In genomic region chr18:77053616-77054287, GRCh38 we compare ENCODE assay signal across 10 cellular contexts.
A peak's percentile ranks its signal among the peaks of the same experiment; 100 is the strongest.
DNase-seq lines count a peak whose midpoint lies in the region; ATAC-seq lines count a peak whose summit lies in the region.
"Had no signal": no experiment of that assay in that cellular context is flagged by ENCODE, and none has a peak within 500 bp of the region (broad histone marks: within the 10 kb centered on the region; RNA-seq: fewer than 3 reads in every experiment).

No MANE protein-coding gene starts in this region.

- WGBS in neuronal stem cell (ENCODE audit: extremely low coverage in 2 of 2, insufficient read length in 2 of 2, insufficient replicate concordance in 1 of 2), 2 donors = no CpG with 5 or more reads among the region's 18 CpGs

- H3K27ac ChIP-seq in cingulate gyrus (ENCODE audit: low read depth, low read length) (peak overlapping the region; percentile 92), neuronal stem cell (replicated peaks; ENCODE audit: low read length) (no peak overlapping the region)

- no peak overlapping the region for H3K4me3 ChIP-seq in neuronal stem cell (ENCODE audit: low read length in 2 of 2)
- H3K4me3 ChIP-seq: K562 had no signal

- H2BK15ac ChIP-seq in neuronal stem cell (ENCODE audit: low read length) = no peak overlapping the region

- H3K18ac ChIP-seq in neuronal stem cell (ENCODE audit: low read length) = peak overlapping the region; percentile 51

- H3K4ac ChIP-seq in neuronal stem cell (ENCODE audit: low read length) = no peak overlapping the region

- H3K27me3 ChIP-seq in neuronal stem cell (ENCODE audit: control insufficient read depth in 3 of 3, insufficient read depth in 3 of 3, low read depth in 1 of 3, low read length in 3 of 3) = peaks cover 0 to 3% (median 0%) of the 10 kb centered on the region in 3 experiments

- peaks cover 6% of the 10 kb centered on the region for H3K36me3 Mint-ChIP-seq in stimulated activated naive CD8-positive, alpha-beta T cell treated with anti-CD3 and anti-CD28 coated beads, Interleukin-15, Interleukin-2, amounts not matched to agents 100 ng/mL and 50 ng/mL, for 24 hours (ENCODE audit: low read depth)

- H3K4me2 ChIP-seq in neuronal stem cell (ENCODE audit: insufficient read depth, low read length, poor library complexity, severe bottlenecking) = no peak overlapping the region

- H4K91ac ChIP-seq in neuronal stem cell (ENCODE audit: low read depth, low read length, poor library complexity) = no peak overlapping the region

- H3K4me1 Mint-ChIP-seq in stimulated activated naive CD8-positive, alpha-beta T cell treated with anti-CD3 and anti-CD28 coated beads, Interleukin-15, Interleukin-2, amounts not matched to agents 100 ng/mL and 50 ng/mL, for 24 hours (ENCODE audit: low read depth) = peaks cover 56% of the 10 kb centered on the region

- peak overlapping the region; percentile 95 for H3K27ac Mint-ChIP-seq in stimulated activated naive CD8-positive, alpha-beta T cell treated with anti-CD3 and anti-CD28 coated beads, Interleukin-15, Interleukin-2, amounts not matched to agents 100 ng/mL and 50 ng/mL, for 24 hours

- no peak for ATAC-seq in stimulated activated naive CD8-positive, alpha-beta T cell treated with anti-CD3 and anti-CD28 coated beads, Interleukin-15, Interleukin-2, amounts not matched to agents 100 U/mL and 50 U/mL, for 24 hours
- ATAC-seq: K562 had no signal

- peak overlapping the region; percentile 25 for H3K9ac ChIP-seq in neuronal stem cell (ENCODE audit: low read depth, low read length, poor library complexity)

- no peak overlapping the region for H4K8ac ChIP-seq in neuronal stem cell (ENCODE audit: low read depth, low read length)

- peak overlapping the region; percentile 65 for H2AK5ac ChIP-seq in neuronal stem cell (ENCODE audit: low read depth, low read length)

- H3K4me1 ChIP-seq in neuronal stem cell (ENCODE audit: control insufficient read depth in 2 of 2, insufficient read depth in 1 of 2, low read depth in 1 of 2, low read length in 2 of 2) = peaks cover 30 to 34% of the 10 kb centered on the region in 2 donors

- H3K23ac ChIP-seq in neuronal stem cell (ENCODE audit: low read depth, low read length, poor library complexity) = no peak overlapping the region

- H3K79me1 ChIP-seq in neuronal stem cell (ENCODE audit: low read depth, low read length) = no peaks in the 10 kb centered on the region

- H2BK5ac ChIP-seq in neuronal stem cell (ENCODE audit: low read length) = no peak overlapping the region

- H3K36me3 ChIP-seq in neuronal stem cell (replicated peaks in 1 of 2; ENCODE audit: control insufficient read depth in 2 of 2, insufficient read depth in 2 of 2, low read length in 2 of 2) = no peaks in the 10 kb centered on the region

- H2BK120ac ChIP-seq in neuronal stem cell (ENCODE audit: low read depth, low read length) = no peak overlapping the region

- no peak for DNase-seq in stimulated activated naive CD8-positive, alpha-beta T cell treated with anti-CD3 and anti-CD28 coated beads, Interleukin-15, Interleukin-2, amounts not matched to agents 100 U/mL and 50 U/mL, for 24 hours
- DNase-seq in neuronal stem cell (ENCODE audit: low spot score) = no peak
- no peak for DNase-seq in stimulated activated CD4-positive, alpha-beta T cell treated with anti-CD3 and anti-CD28 coated beads, Interleukin-4, amount 100 ng/mL, for 1 hour
- DNase-seq in NOMO-1 treated with dmso at 0.1 percent for 144 hours (lab: John Stamatoyannopoulos, UW; ENCODE audit: unreplicated experiment) = no peak
- no peak for DNase-seq in NCI-H2107 (lab: John Stamatoyannopoulos, UW)
- no peak for DNase-seq in HuH-7.5 (ENCODE audit: low spot score)
- DNase-seq: cortex of kidney had no signal

- no peaks in the 10 kb centered on the region for H3K27me3 Mint-ChIP-seq in stimulated activated naive CD8-positive, alpha-beta T cell treated with anti-CD3 and anti-CD28 coated beads, Interleukin-15, Interleukin-2, amounts not matched to agents 100 ng/mL and 50 ng/mL, for 24 hours

- no peaks in the 10 kb centered on the region for H3K9me3 Mint-ChIP-seq in stimulated activated naive CD8-positive, alpha-beta T cell treated with anti-CD3 and anti-CD28 coated beads, Interleukin-15, Interleukin-2, amounts not matched to agents 100 ng/mL and 50 ng/mL, for 24 hours

- peak overlapping the region; percentile 43 for H2BK12ac ChIP-seq in neuronal stem cell (ENCODE audit: low read length)

- peak overlapping the region; percentile 85 for H3K4me3 Mint-ChIP-seq in stimulated activated naive CD8-positive, alpha-beta T cell treated with anti-CD3 and anti-CD28 coated beads, Interleukin-15, Interleukin-2, amounts not matched to agents 100 ng/mL and 50 ng/mL, for 24 hours

- no peaks in the 10 kb centered on the region for H3K9me3 ChIP-seq in neuronal stem cell (replicated peaks in 1 of 2; ENCODE audit: control insufficient read depth in 2 of 2, insufficient read depth in 1 of 2, low read depth in 1 of 2, low read length in 2 of 2)

- H2AFZ ChIP-seq in neuronal stem cell (ENCODE audit: low read length) = peak overlapping the region; percentile 24

- peak overlapping the region; percentile 57 for H3K14ac ChIP-seq in neuronal stem cell (ENCODE audit: low read length)
